Comparison of ENCODE assay signal across 8 cellular contexts in genomic region chr1:33127001-33127823, GRCh38. TPM values are rescaled to one million over a fixed set of nuclear protein-coding genes. Genes with fewer than 3 reads are reported as not detected.
DNase-seq lines count a peak whose midpoint lies in the region; ATAC-seq and TF ChIP-seq lines count a peak whose summit lies in the region.

No MANE protein-coding gene starts in this region.

- no peak for TF ChIP-seq POLR2A in vagina (IDR thresholded peaks at IDR 0.05)

- peak overlapping the region; percentile 86 to 88 for H3K27ac ChIP-seq in ascending aorta
- peak overlapping the region; percentile 94 for H3K27ac ChIP-seq in right cardiac atrium (ENCODE audit: low read length)
- peak overlapping the region; percentile 82 for H3K27ac ChIP-seq in vagina

- H3K9me3 ChIP-seq in ascending aorta = no peaks in the 10 kb centered on the region
- no peaks in the 10 kb centered on the region for H3K9me3 ChIP-seq in right cardiac atrium (ENCODE audit: control insufficient read depth, low read length)
- no peaks in the 10 kb centered on the region for H3K9me3 ChIP-seq in vagina

- H3K4me3 ChIP-seq in ascending aorta (peak overlapping the region; percentile 63 to 79), right cardiac atrium (ENCODE audit: low read length) (peak overlapping the region; percentile 77), vagina (peak overlapping the region; percentile 50 to 59)

- H3K36me3 ChIP-seq in ascending aorta (no peaks in the 10 kb centered on the region), vagina (no peaks in the 10 kb centered on the region)

- H3K4me1 ChIP-seq in ascending aorta = peaks cover 7 to 15% of the 10 kb centered on the region in 2 donors
- H3K4me1 ChIP-seq in right cardiac atrium (ENCODE audit: control insufficient read depth, insufficient read depth, low read length) = peaks cover 3% of the 10 kb centered on the region
- peaks cover 21% of the 10 kb centered on the region for H3K4me1 ChIP-seq in vagina

- intact Hi-C loops in ascending aorta (cut with DNase I) (loop anchor here (1.0 to 10.0 kb wide), 7 partner anchors 32 to 345 kb away; partner anchors contain the start of genes TRIM62 and ZSCAN20), right cardiac atrium (cut with DNase I) (no loop called here), vagina (cut with DNase I) (no loop called here)

- ATAC-seq in GM18498 (IDR thresholded peaks at IDR 0.05; ENCODE audit: unreplicated experiment) = peak; percentile 91
- peak; percentile 90 for ATAC-seq in HG02938 (IDR thresholded peaks at IDR 0.05; ENCODE audit: unreplicated experiment)
- peak; percentile 99 to 100 for ATAC-seq in right cardiac atrium

- TF ChIP-seq CTCF in ascending aorta (IDR thresholded peaks at IDR 0.05) = peak; percentile 85 to 89 (median 87)
- TF ChIP-seq CTCF in vagina (IDR thresholded peaks at IDR 0.05) = peak; percentile 76 to 88 (median 82)

- WGBS in right cardiac atrium = 2% methylated on average over 44 of the region's 44 CpGs

- peak; percentile 98 for DNase-seq in NCI-H1694 treated with DMSO at 0.1 percent for 48 hours (lab: John Stamatoyannopoulos, UW)
- peak; percentile 94 to 100 (median 99) for DNase-seq in T-helper 2 cell
- DNase-seq in ascending aorta (ENCODE audit: low spot score in 2 of 2) = peak; percentile 97 to 100
- peak; percentile 99 for DNase-seq in right cardiac atrium
- DNase-seq in pulmonary artery endothelial cell (ENCODE audit: low read depth, low spot score) = peak; percentile 98
- DNase-seq in vagina (ENCODE audit: extremely low spot score in 2 of 2) = peak; percentile 98 to 99

- no peaks in the 10 kb centered on the region for H3K27me3 ChIP-seq in ascending aorta
- no peaks in the 10 kb centered on the region for H3K27me3 ChIP-seq in right cardiac atrium (ENCODE audit: control insufficient read depth, insufficient read depth)
- H3K27me3 ChIP-seq in vagina = no peaks in the 10 kb centered on the region

RNA-seq across cellular contexts. Expression of gene AZIN2, which starts 46.3 kb away (rescaled TPM):
- total RNA-seq in ascending aorta (3.5 TPM), right cardiac atrium (1 to 10 TPM; 4.1 to 7.9 (median 5.4) TPM), pulmonary artery endothelial cell (0.74 and 0.99 TPM in 2 replicates), vagina (7.9 TPM)
- 2.4 TPM for polyA plus RNA-seq in right cardiac atrium

RNA-seq across cellular contexts. Expression of gene TRIM62, which starts 54.6 kb away (rescaled TPM):
- total RNA-seq in ascending aorta (18.1 TPM), right cardiac atrium (1 to 10 TPM; 2.2 to 4.4 (median 3.2) TPM), pulmonary artery endothelial cell (1.1 and 1.5 TPM in 2 replicates), vagina (8.8 TPM)
- polyA plus RNA-seq in right cardiac atrium = 1.8 TPM

Comparison
In these comparisons a context has a peak if more than half of its experiments do, and no peak if none do; other contexts are left out.
1. Peak in every context shown above with its lines: DNase-seq, ATAC-seq, H3K4me3 ChIP-seq and H3K27ac ChIP-seq.